Comparison of ENCODE assay signal across 8 cellular contexts in the genomic region with DNA sequence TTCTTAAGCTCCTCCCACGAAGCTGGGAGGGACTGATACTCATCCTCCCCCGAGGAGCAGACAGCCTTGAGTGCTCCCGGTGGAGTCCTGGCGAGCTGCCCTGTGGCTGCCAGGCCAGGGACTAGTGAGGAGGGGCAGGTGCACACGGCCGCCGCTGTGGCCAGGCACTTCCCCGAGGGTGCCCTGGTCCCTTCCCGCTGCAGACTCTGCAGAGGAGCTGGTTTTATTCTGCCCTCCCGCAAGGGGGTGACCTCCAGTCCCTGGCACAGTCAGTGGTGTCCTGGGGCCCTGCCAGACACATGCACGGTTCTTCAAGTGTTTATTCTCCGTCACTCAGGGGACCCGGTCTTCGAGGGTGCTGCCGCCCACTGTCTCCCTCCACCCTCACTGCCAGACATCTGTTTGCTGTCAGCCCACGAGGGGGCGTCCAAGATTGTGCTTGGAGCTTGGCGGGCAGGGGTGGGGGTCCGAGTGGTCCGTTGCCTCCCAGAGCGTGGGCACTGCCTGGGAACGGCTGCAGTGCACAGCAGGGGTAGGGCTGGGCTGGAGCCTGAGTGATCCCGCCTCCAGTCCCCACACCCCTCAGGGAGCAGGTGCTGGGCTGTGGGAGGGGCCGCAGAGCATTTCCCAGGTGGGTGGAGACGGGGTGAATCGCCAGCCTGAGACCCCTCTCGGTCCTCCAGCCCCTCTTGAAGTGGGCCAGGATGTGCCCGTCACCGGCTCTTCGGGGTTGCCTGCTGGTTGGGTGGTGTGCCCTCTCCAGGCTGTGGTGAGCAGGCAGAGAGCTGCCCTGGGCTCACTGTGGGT. TPM values are rescaled to one million over a fixed set of nuclear protein-coding genes. Genes with fewer than 3 reads are reported as not detected.
DNase-seq lines count a peak whose midpoint lies in the region; ATAC-seq, FAIRE-seq and TF ChIP-seq lines count a peak whose summit lies in the region.

No MANE protein-coding gene starts in this region.

- H2AFZ ChIP-seq in H1 (ENCODE audit: low read length): no peak overlapping the region

- peak overlapping the region; percentile 54 for H4K91ac ChIP-seq in H1 (replicated peaks; ENCODE audit: insufficient read length, low read length)

- no peaks in the 10 kb centered on the region for H3K79me2 ChIP-seq in H1 (ENCODE audit: control insufficient read depth in 1 of 2, insufficient read depth in 2 of 2, low read length in 2 of 2)

- peak overlapping the region; percentile 62; the same call in 1 of the 2 replicates for H4K8ac ChIP-seq in H1 (ENCODE audit: extremely low read depth, insufficient read depth, low read length)

- H3K27me3 Mint-ChIP-seq in nephron (ENCODE audit: low read depth): peaks cover 10% of the 10 kb centered on the region
- no peaks in the 10 kb centered on the region for H3K27me3 Mint-ChIP-seq in effector memory CD8-positive, alpha-beta T cell

- peak overlapping the region in 2 of 3 experiments; percentile 39 to 49 for H3K4me3 Mint-ChIP-seq in nephron
- H3K4me3 Mint-ChIP-seq in effector memory CD8-positive, alpha-beta T cell: peak overlapping the region in 1 of 2 donors; percentile 34

- no peak overlapping the region for H3K23ac ChIP-seq in H1 (ENCODE audit: insufficient read length)

- peaks cover 0 to 26% (median 8%) of the 10 kb centered on the region in 4 experiments; a peak in 6 of 7 replicates for H3K4me1 ChIP-seq in H1 (replicated peaks in 1 of 4; ENCODE audit: control insufficient read depth in 3 of 4, insufficient read depth in 4 of 4, low read length in 3 of 4)

- DNase-seq in NCI-H2081 (lab: John Stamatoyannopoulos, UW) (peak; percentile 53 to 54), NCI-H2081 treated with DMSO at 0.1 percent for 48 hours (lab: John Stamatoyannopoulos, UW) (no peak), NCI-H1417 (lab: John Stamatoyannopoulos, UW) (peak; percentile 87 to 91 (median 89)), T-helper 2 cell (peak in 3 of 5 experiments; percentile 15 to 32 (median 19)), H1 (ENCODE audit: low read depth in 1 of 2, low spot score in 2 of 2) (peak in 1 of 2 experiments; percentile 85)
- DNase-seq in effector memory CD8-positive, alpha-beta T cell: no peak

- ATAC-seq in effector memory CD8-positive, alpha-beta T cell (replicated peaks): no peak
- ATAC-seq in HG02885 (IDR thresholded peaks at IDR 0.05; ENCODE audit: poor library complexity, unreplicated experiment): no peak

- no peaks in the 10 kb centered on the region for H3K9me3 ChIP-seq in H1 (ENCODE audit: insufficient read depth in 2 of 2, low read depth in 1 of 2, low read length in 1 of 2)

- H3K14ac ChIP-seq in H1 (ENCODE audit: insufficient read length): no peak overlapping the region

- no peak for TF ChIP-seq EP300 in H1 (IDR thresholded peaks at IDR 0.05; ENCODE audit: borderline replicate concordance in 1 of 2, low read depth in 2 of 2, low read length in 2 of 2)

- no peaks in the 10 kb centered on the region for H3K36me3 Mint-ChIP-seq in nephron (ENCODE audit: low read depth)
- peaks cover 7% of the 10 kb centered on the region for H3K36me3 Mint-ChIP-seq in effector memory CD8-positive, alpha-beta T cell (ENCODE audit: insufficient read depth)

- H2BK20ac ChIP-seq in H1 (ENCODE audit: low read length): no peak overlapping the region

- no peak overlapping the region for H3K9ac ChIP-seq in H1 (replicated peaks in 1 of 4; ENCODE audit: extremely low read depth in 1 of 4, low read depth in 3 of 4, low read length in 3 of 4)

- H4K5ac ChIP-seq in H1 (ENCODE audit: insufficient read length, low read depth, low read length): no peak overlapping the region

- H3K4me1 Mint-ChIP-seq in nephron: peaks cover 10% of the 10 kb centered on the region
- H3K4me1 Mint-ChIP-seq in effector memory CD8-positive, alpha-beta T cell (ENCODE audit: low read depth in 2 of 2): peaks cover 16 to 23% of the 10 kb centered on the region in 2 donors

- H3K36me3 ChIP-seq in H1 (ENCODE audit: control insufficient read depth in 2 of 4, insufficient read depth in 4 of 4, low read length in 3 of 4): no peaks in the 10 kb centered on the region

- FAIRE-seq in H1 (lab: Jason Lieb, UNC): no peak

- H3K4ac ChIP-seq in H1 (replicated peaks; ENCODE audit: insufficient read length, low read depth, low read length): no peak overlapping the region

- peaks cover 0 to 12% of the 10 kb centered on the region in 2 experiments for H4K20me1 ChIP-seq in H1 (replicated peaks in 1 of 2; ENCODE audit: control insufficient read depth in 1 of 2, insufficient read depth in 2 of 2, low read length in 2 of 2)

- no peaks in the 10 kb centered on the region for H3K9me3 Mint-ChIP-seq in nephron
- H3K9me3 Mint-ChIP-seq in effector memory CD8-positive, alpha-beta T cell: no peaks in the 10 kb centered on the region

- no peak overlapping the region for H2BK5ac ChIP-seq in H1 (ENCODE audit: low read depth, low read length)

- no peaks in the 10 kb centered on the region; the same call in 1 of the 2 replicates for H3K23me2 ChIP-seq in H1 (ENCODE audit: low read depth, low read length)

- POLR2A ChIA-PET in H1 (lab: Charles Lee; ENCODE audit: partially characterized antibody): interaction anchor here (1.0 to 4.0 kb wide), 9 partner anchors 10 to 224 kb away, joined by 3 to 25 read pairs (median 4); partner anchors contain the start of gene RBBP8NL

- no peak overlapping the region for H3K56ac ChIP-seq in H1 (replicated peaks; ENCODE audit: insufficient read length, low read depth, low read length)

- no peak overlapping the region for H2BK15ac ChIP-seq in H1 (ENCODE audit: low read length)

- no peak overlapping the region for H3K27ac ChIP-seq in H1 (ENCODE audit: low read depth, low read length)

- TF ChIP-seq POLR2A in H1 (IDR thresholded peaks at IDR 0.05; ENCODE audit: control extremely low read depth in 1 of 2, low read depth in 2 of 2, low read length in 2 of 2): no peak

- no peak overlapping the region for H2AK5ac ChIP-seq in H1 (ENCODE audit: low read depth, low read length)

- WGBS in H1 (ENCODE audit: extremely low coverage in 1 of 2, insufficient coverage in 1 of 2, insufficient read length in 1 of 2, insufficient replicate concordance in 2 of 2, low coverage in 1 of 2, low lambda C conversion rate in 2 of 2, missing lambda C conversion rate in 1 of 2), 2 experiments: 43% methylated on average over 30 of the region's 30 CpGs; no CpG with 5 or more reads in 1 of the 2 experiments

- peaks cover 0 to 8% (median 1%) of the 10 kb centered on the region in 4 experiments; a peak in 2 of 7 replicates for H3K27me3 ChIP-seq in H1 (replicated peaks in 1 of 4; ENCODE audit: control insufficient read depth in 3 of 4, extremely low read depth in 1 of 4, insufficient read depth in 3 of 4, low read length in 3 of 4)

- H3K79me1 ChIP-seq in H1 (ENCODE audit: low read depth, low read length): no peaks in the 10 kb centered on the region

- peak; percentile 79 to 87 for TF ChIP-seq RAD21 in H1 (IDR thresholded peaks at IDR 0.05 in 1 of 2, conservative IDR thresholded peaks at IDR 0.05 in 1 of 2; ENCODE audit: low read depth in 2 of 2, low read length in 2 of 2)

- peak overlapping the region in 1 of 2 experiments; percentile 50; a peak in 3 of 4 replicates for H3K4me2 ChIP-seq in H1 (ENCODE audit: insufficient read depth in 1 of 2, low read depth in 2 of 2, low read length in 2 of 2)

- peak overlapping the region in 1 of 4 experiments; percentile 34; a peak in 1 of 8 replicates for H3K4me3 ChIP-seq in H1 (ENCODE audit: extremely low read depth in 1 of 4, insufficient read depth in 2 of 4, low read depth in 3 of 4, low read length in 4 of 4)

- H3K18ac ChIP-seq in H1 (ENCODE audit: extremely low read depth, low read length): no peak overlapping the region

- H2BK120ac ChIP-seq in H1 (replicated peaks; ENCODE audit: low read depth, low read length): no peak overlapping the region

- peak overlapping the region in 1 of 3 experiments; percentile 12 for H3K27ac Mint-ChIP-seq in nephron
- H3K27ac Mint-ChIP-seq in effector memory CD8-positive, alpha-beta T cell: peak overlapping the region in 1 of 2 donors; percentile 44

- H2BK12ac ChIP-seq in H1 (ENCODE audit: low read depth, low read length): no peak overlapping the region; the same call in 1 of the 2 replicates

- TF ChIP-seq CTCF in H1 (IDR thresholded peaks at IDR 0.05; ENCODE audit: control extremely low read depth in 1 of 3, insufficient read depth in 1 of 3, low read depth in 1 of 3, low read length in 3 of 3) (peak in 2 of 3 experiments; percentile 75 to 86; a peak in 3 of 4 replicates), nephron (IDR thresholded peaks at IDR 0.05; ENCODE audit: unreplicated experiment in 3 of 3) (peak; percentile 61 to 79 (median 63))

- CTCF ChIA-PET in H1 (lab: Charles Lee; ENCODE audit: partially characterized antibody): interaction anchor here (0.6 to 7.1 kb wide), 39 partner anchors 9 to 291 kb away, joined by 3 to 104 read pairs (median 4); partner anchors contain the start of gene RBBP8NL

RNA-seq across cellular contexts. Expression of gene CABLES2, which starts 3.1 kb away (rescaled TPM):
- total RNA-seq in H1 (2021; fragmentation: NEBNext Ultra II Directional; extraction: Animal tissue kit (Norgen Biotek cat#: 25700)): 8.0 TPM in 2 replicates
- polyA plus RNA-seq in H1 (2011; rRNA removed): 8.8 and 10.5 TPM in 2 replicates
- 6.5 TPM for polyA plus RNA-seq in H1 (2011; cell fraction: cytosol; rRNA removed)
- polyA plus RNA-seq in H1 (2011; cell fraction: nucleus; rRNA removed): 9.7 TPM
- 8.2 to 10.9 TPM (median 9.6 TPM) in 4 replicates for polyA plus RNA-seq in H1 (2012, experiment 1 of 2)
- 7.4 TPM for polyA plus RNA-seq in H1 (2012, experiment 2 of 2)
- 5.3 TPM for polyA plus RNA-seq in H1 (2013, experiment 1 of 2)
- 5.6 TPM for polyA plus RNA-seq in H1 (2013, experiment 2 of 2)
- 5.2 and 5.7 TPM in 2 replicates for polyA minus RNA-seq in H1 (2011; rRNA and poly(A)+ RNA removed)
- 7.8 TPM for polyA minus RNA-seq in H1 (2011; cell fraction: cytosol; rRNA and poly(A)+ RNA removed)
- 4.3 TPM for polyA minus RNA-seq in H1 (2011; cell fraction: nucleus; rRNA and poly(A)+ RNA removed)

RNA-seq across cellular contexts. Expression of gene RBBP8NL, which starts 17.2 kb away (rescaled TPM):
- 0.43 and 0.59 TPM in 2 replicates for total RNA-seq in H1 (2021; fragmentation: NEBNext Ultra II Directional; extraction: Animal tissue kit (Norgen Biotek cat#: 25700))
- polyA plus RNA-seq in H1 (2011; rRNA removed): 0.48 and 0.88 TPM in 2 replicates
- polyA plus RNA-seq in H1 (2011; cell fraction: cytosol; rRNA removed): 0.75 TPM
- 1.4 TPM for polyA plus RNA-seq in H1 (2011; cell fraction: nucleus; rRNA removed)
- 0.55 to 1.1 TPM (median 0.65 TPM) in 4 replicates for polyA plus RNA-seq in H1 (2012, experiment 1 of 2)
- 0.46 TPM for polyA plus RNA-seq in H1 (2012, experiment 2 of 2)
- 0.71 TPM for polyA plus RNA-seq in H1 (2013, experiment 1 of 2)
- polyA plus RNA-seq in H1 (2013, experiment 2 of 2): 0.63 TPM
- polyA minus RNA-seq in H1 (2011; rRNA and poly(A)+ RNA removed): 0.09 and 0.20 TPM in 2 replicates
- polyA minus RNA-seq in H1 (2011; cell fraction: cytosol; rRNA and poly(A)+ RNA removed): 1.4 TPM
- polyA minus RNA-seq in H1 (2011; cell fraction: nucleus; rRNA and poly(A)+ RNA removed): 1.9 TPM

RNA-seq across cellular contexts. Expression of gene RPS21, which starts 23.2 kb away (rescaled TPM):
- 1,787 and 1,829 TPM in 2 replicates for total RNA-seq in H1 (2021; fragmentation: NEBNext Ultra II Directional; extraction: Animal tissue kit (Norgen Biotek cat#: 25700))
- polyA plus RNA-seq in H1 (2011; rRNA removed): 7,219 and 8,331 TPM in 2 replicates
- polyA plus RNA-seq in H1 (2011; cell fraction: cytosol; rRNA removed): 7,720 TPM
- polyA plus RNA-seq in H1 (2011; cell fraction: nucleus; rRNA removed): 4,705 TPM
- 4,429 to 5,604 TPM (median 4,871 TPM) in 4 replicates for polyA plus RNA-seq in H1 (2012, experiment 1 of 2)
- polyA plus RNA-seq in H1 (2012, experiment 2 of 2): 4,124 TPM
- polyA plus RNA-seq in H1 (2013, experiment 1 of 2): 4,907 TPM
- 4,204 TPM for polyA plus RNA-seq in H1 (2013, experiment 2 of 2)
- 654 and 663 TPM in 2 replicates for polyA minus RNA-seq in H1 (2011; rRNA and poly(A)+ RNA removed)
- 718 TPM for polyA minus RNA-seq in H1 (2011; cell fraction: cytosol; rRNA and poly(A)+ RNA removed)
- 1,108 TPM for polyA minus RNA-seq in H1 (2011; cell fraction: nucleus; rRNA and poly(A)+ RNA removed)

RNA-seq across cellular contexts. Expression of gene LAMA5, which starts 43.0 kb away (rescaled TPM):
- 210 and 225 TPM in 2 replicates for total RNA-seq in H1 (2021; fragmentation: NEBNext Ultra II Directional; extraction: Animal tissue kit (Norgen Biotek cat#: 25700))
- 34.4 and 90.7 TPM in 2 replicates for polyA plus RNA-seq in H1 (2011; rRNA removed)
- polyA plus RNA-seq in H1 (2011; cell fraction: cytosol; rRNA removed): 57.6 TPM
- polyA plus RNA-seq in H1 (2011; cell fraction: nucleus; rRNA removed): 648 TPM
- polyA plus RNA-seq in H1 (2012, experiment 1 of 2): 136 to 235 TPM (median 223 TPM) in 4 replicates
- 130 TPM for polyA plus RNA-seq in H1 (2012, experiment 2 of 2)
- polyA plus RNA-seq in H1 (2013, experiment 1 of 2): 107 TPM
- polyA plus RNA-seq in H1 (2013, experiment 2 of 2): 82.4 TPM
- polyA minus RNA-seq in H1 (2011; rRNA and poly(A)+ RNA removed): 24.2 and 31.4 TPM in 2 replicates
- polyA minus RNA-seq in H1 (2011; cell fraction: cytosol; rRNA and poly(A)+ RNA removed): 70.1 TPM
- polyA minus RNA-seq in H1 (2011; cell fraction: nucleus; rRNA and poly(A)+ RNA removed): 212 TPM

Comparison
In these comparisons a context has a peak if more than half of its experiments do, and no peak if none do; other contexts are left out.
1. DNase-seq: peak in NCI-H2081 (2 of 2), NCI-H1417 (3 of 3) and T-helper 2 cell (3 of 5); none in NCI-H2081 treated with DMSO at 0.1 percent for 48 hours (single experiment) and effector memory CD8-positive, alpha-beta T cell (0 of 3).